19 cellular contexts compared by ENCODE assay signal in the genomic region with DNA sequence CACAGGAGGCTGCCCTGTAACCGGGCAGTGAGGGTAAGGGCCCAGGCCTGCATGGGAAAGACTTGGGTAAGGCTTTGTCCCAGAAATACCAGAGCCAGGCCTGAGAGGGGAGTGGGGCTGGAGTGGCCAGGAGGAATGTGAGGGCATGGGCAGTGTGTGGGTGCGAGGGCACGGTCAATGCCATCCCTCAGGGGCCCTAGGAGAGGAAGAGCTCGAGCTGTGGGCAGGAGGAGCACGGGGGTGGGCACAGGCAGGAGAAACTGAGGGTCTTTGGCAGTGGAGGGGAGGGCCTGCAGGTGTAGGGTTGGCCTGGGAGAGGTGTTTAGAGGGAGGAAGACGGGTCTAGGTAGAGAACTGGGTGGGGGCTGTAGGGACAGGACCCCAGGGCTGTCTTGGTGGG.
"Had no signal": no experiment of that assay in that cellular context is flagged by ENCODE, and none has a peak within 500 bp of the region (broad histone marks: within the 10 kb centered on the region; RNA-seq: fewer than 3 reads in every experiment).

No MANE protein-coding gene starts in this region.

- H3K36me3 Mint-ChIP-seq: natural killer cell had no signal

- ATAC-seq: esophagus mucosa; left lobe of liver; right lobe of liver; stimulated activated naive CD8-positive, alpha-beta T cell treated with anti-CD3 and anti-CD28 coated beads, Interleukin-15, Interleukin-2, amounts not matched to agents 100 U/mL and 50 U/mL, for 24 hours had no signal

- DNase-seq: effector memory CD4-positive, alpha-beta T cell; heart left ventricle; hypothalamus; mammary epithelial cell; mucosa of descending colon; natural killer cell; ovary; right lobe of liver; spleen; stimulated activated CD4-positive, alpha-beta T cell treated with anti-CD3 and anti-CD28 coated beads, Interleukin-15, amount 100 ng/mL, for 24 hours; stimulated activated CD4-positive, alpha-beta T cell treated with anti-CD3 and anti-CD28 coated beads, Interleukin-1b, Interleukin-23, amount 100 ng/mL, for 48 hours; stimulated activated CD4-positive, alpha-beta T cell treated with anti-CD3 and anti-CD28 coated beads, Interleukin-4, amount 100 ng/mL, for 24 hours; tibial artery; uterus had no signal

- H3K9me3 Mint-ChIP-seq: natural killer cell, neural crest cell had no signal

- H3K4me3 Mint-ChIP-seq: natural killer cell, neural crest cell had no signal

- H3K4me3 ChIP-seq: heart left ventricle, mucosa of descending colon, ovary, right lobe of liver, tibial artery, upper lobe of left lung, uterus had no signal

- H3K27me3 ChIP-seq: heart left ventricle, ovary, right lobe of liver, tibial artery, upper lobe of left lung, uterus had no signal

- H3K36me3 ChIP-seq: heart left ventricle, ovary, right lobe of liver, spleen, tibial artery, upper lobe of left lung, uterus had no signal

- H3K27ac ChIP-seq: heart left ventricle, ovary, right lobe of liver, tibial artery, upper lobe of left lung, uterus had no signal

- H3K9me3 ChIP-seq: mucosa of descending colon, ovary, right lobe of liver, upper lobe of left lung, uterus had no signal

- H3K4me1 ChIP-seq: heart left ventricle, right lobe of liver, spleen, tibial artery, upper lobe of left lung, uterus had no signal

- H3K4me1 Mint-ChIP-seq: neural crest cell had no signal
